9 cellular contexts compared by ENCODE assay signal in genomic region chr22:43293661-43294392, GRCh38. TPM values are rescaled to one million over a fixed set of nuclear protein-coding genes. Genes with fewer than 3 reads are reported as not detected.
DNase-seq lines count a peak whose midpoint lies in the region; ATAC-seq, FAIRE-seq and TF ChIP-seq lines count a peak whose summit lies in the region.
"Had no signal": no experiment of that assay in that cellular context is flagged by ENCODE, and none has a peak within 500 bp of the region (broad histone marks: within the 10 kb centered on the region; RNA-seq: fewer than 3 reads in every experiment).

No MANE protein-coding gene starts in this region.

- ATAC-seq in sciatic nerve (peak; percentile 44), HG02642 (IDR thresholded peaks at IDR 0.05; ENCODE audit: poor library complexity, unreplicated experiment) (no peak)
- ATAC-seq: GM12878 had no signal

- peak; percentile 74 for DNase-seq in GM23248
- peak; percentile 66 for DNase-seq in NCI-H69 (lab: John Stamatoyannopoulos, UW)
- peak; percentile 38 for DNase-seq in fibroblast of pulmonary artery (ENCODE audit: low read depth)
- DNase-seq in sciatic nerve (ENCODE audit: low spot score) = no peak
- DNase-seq in D721Med (ENCODE audit: insufficient read length, low spot score) = no peak
- DNase-seq in middle frontal gyrus (ENCODE audit: extremely low spot score, low spot score) = no peak
- no peak for DNase-seq in stimulated activated CD4-positive, alpha-beta T cell treated with anti-CD3 and anti-CD28 coated beads, Interleukin-2, amount 100 ng/mL, for 24 hours

- no peaks in the 10 kb centered on the region for H4K20me1 ChIP-seq in GM23248 (ENCODE audit: insufficient read depth)

- H3K9ac ChIP-seq in GM23248 = no peak overlapping the region

- H3K27ac ChIP-seq in GM23248 = no peak overlapping the region

- H2AFZ ChIP-seq in GM23248 = no peak overlapping the region

- no peaks in the 10 kb centered on the region for H3K79me2 ChIP-seq in GM23248 (ENCODE audit: insufficient read depth)

- H3K9me3 ChIP-seq in GM23248 (ENCODE audit: low read depth) = no peaks in the 10 kb centered on the region

- H3K9me2 ChIP-seq in GM23248 (ENCODE audit: insufficient read depth) = no peaks in the 10 kb centered on the region

- no peak overlapping the region for H3K4me3 ChIP-seq in GM23248
- no peak overlapping the region for H3K4me3 ChIP-seq in fibroblast of pulmonary artery (replicated peaks; ENCODE audit: low read depth, low read length)
- H3K4me3 ChIP-seq: GM12878 had no signal

- no peaks in the 10 kb centered on the region for H3K36me3 ChIP-seq in GM23248 (ENCODE audit: low read depth)

- no peaks in the 10 kb centered on the region for H3K4me1 ChIP-seq in GM23248 (ENCODE audit: insufficient read depth)

- peaks cover 10% of the 10 kb centered on the region for H3K27me3 ChIP-seq in GM23248 (replicated peaks; ENCODE audit: insufficient read depth)

- intact Hi-C loops in sciatic nerve (cut with DNase I) = no loop called here

- in situ Hi-C loops in GM23248 (cut with MboI) = no loop called here

- no peaks in the 10 kb centered on the region for H3F3A ChIP-seq in GM23248 (ENCODE audit: insufficient read depth)

- TF ChIP-seq CTCF in fibroblast of pulmonary artery (IDR thresholded peaks at IDR 0.05; ENCODE audit: low read length, missing control alignments) (no peak), D721Med (IDR thresholded peaks at IDR 0.05; ENCODE audit: insufficient read depth, missing control alignments) (no peak)

- no peak for FAIRE-seq in D721Med (lab: Jason Lieb, UNC)
- FAIRE-seq: GM12878 had no signal

- H3K4me2 ChIP-seq in GM23248 (ENCODE audit: unreplicated experiment) = no peak overlapping the region

- WGBS in GM23248 (ENCODE audit: low coverage in 1 of 2, low lambda C conversion rate in 2 of 2, missing lambda C conversion rate in 2 of 2), 2 experiments = 41 to 42% methylated on average over 15 of the region's 15 CpGs

RNA-seq across cellular contexts. Expression of gene SCUBE1, which starts 49.3 kb away (rescaled TPM):
- not detected in 2 replicates for total RNA-seq in GM23248 (2014; rRNA removed; shearing (Covaris generic))
- polyA plus RNA-seq in GM23248 (2016; fragmentation: Nextera tagmentation; extraction: Ambion mirVana) = not detected in 2 replicates
- total RNA-seq in sciatic nerve = 140 TPM
- total RNA-seq: GM12878 had no signal
- polyA plus RNA-seq: GM12878 had no signal

Comparison
In these comparisons a context has a peak if more than half of its experiments do, and no peak if none do; other contexts are left out.
1. DNase-seq: peak in GM23248 (single experiment), NCI-H69 (single experiment) and fibroblast of pulmonary artery (single experiment); none in sciatic nerve (single experiment), D721Med (single experiment), middle frontal gyrus (single experiment) and stimulated activated CD4-positive, alpha-beta T cell treated with anti-CD3 and anti-CD28 coated beads, Interleukin-2, amount 100 ng/mL, for 24 hours (0 of 2).
2. RNA of gene SCUBE1, which starts 49.3 kb away (total RNA-seq): 140 TPM in sciatic nerve (single experiment); not detected in GM23248; every median in the first group is over 100 times any median in the second.